8 cellular contexts compared by ENCODE assay signal in the genomic region with DNA sequence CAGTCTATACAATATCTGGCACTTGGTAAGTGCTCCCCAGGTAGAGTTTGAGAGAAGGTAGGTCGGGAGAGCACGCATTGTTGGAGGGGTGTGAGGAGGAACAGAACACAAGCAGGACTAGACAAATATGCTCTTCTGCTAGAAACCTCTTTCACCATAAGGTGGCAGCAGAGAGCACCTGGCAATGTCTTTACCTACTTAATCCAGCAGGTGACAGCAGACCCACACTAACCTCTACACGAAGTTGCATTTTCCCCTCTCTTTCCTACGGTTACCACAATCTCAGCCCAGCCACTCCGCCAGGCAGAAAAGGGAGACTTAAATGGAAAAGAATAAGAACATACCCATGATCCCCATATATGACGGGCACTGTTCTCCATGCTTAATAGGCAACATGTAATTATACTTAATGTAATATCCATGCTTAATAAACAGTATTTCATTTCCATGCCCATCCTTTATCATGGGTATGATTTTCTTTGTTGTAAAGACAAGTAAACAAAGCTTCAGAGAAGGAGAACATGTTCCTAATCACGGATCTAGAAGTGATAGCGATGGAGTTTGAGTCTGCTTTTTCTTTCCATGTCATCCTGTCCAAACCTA. TPM values are rescaled to one million over a fixed set of nuclear protein-coding genes. Genes with fewer than 3 reads are reported as not detected.
DNase-seq lines count a peak whose midpoint lies in the region; ATAC-seq and TF ChIP-seq lines count a peak whose summit lies in the region.

No MANE protein-coding gene starts in this region.

- peaks cover 2% of the 10 kb centered on the region for H3K27me3 Mint-ChIP-seq in endothelial cell (ENCODE audit: unreplicated experiment)

- no peaks in the 10 kb centered on the region for H3K4me1 Mint-ChIP-seq in endothelial cell (ENCODE audit: unreplicated experiment)

- H3K36me3 Mint-ChIP-seq in endothelial cell (ENCODE audit: low read depth, unreplicated experiment), result no peaks in the 10 kb centered on the region

- TF ChIP-seq CTCF in endothelial cell (IDR thresholded peaks at IDR 0.05; ENCODE audit: unreplicated experiment), result peak; percentile 100

- peak; percentile 77 for DNase-seq in ELR (ENCODE audit: low read depth)
- DNase-seq in HT-29 (ENCODE audit: low spot score), result peak; percentile 91
- peak; percentile 54 for DNase-seq in NOMO-1 treated with dmso at 0.1 percent for 144 hours (lab: John Stamatoyannopoulos, UW; ENCODE audit: unreplicated experiment)
- DNase-seq in activated CD8-positive, alpha-beta memory T cell treated with anti-CD3 and anti-CD28 coated beads for 48 hours (ENCODE audit: low read depth in 2 of 3, low spot score in 2 of 3), result peak; percentile 9 to 61 (median 23)
- peak; percentile 81 for DNase-seq in endothelial cell (ENCODE audit: low spot score)
- peak; percentile 81 for DNase-seq in midbrain (lab: John Stamatoyannopoulos, UW)
- DNase-seq in stimulated activated CD8-positive, alpha-beta memory T cell treated with anti-CD3 and anti-CD28 coated beads, Interleukin-4, amount 100 ng/mL, for 24 hours (ENCODE audit: low read depth), result peak; percentile 34

- H3K4me3 Mint-ChIP-seq in endothelial cell (ENCODE audit: unreplicated experiment), result no peak overlapping the region

- H3K27ac Mint-ChIP-seq in endothelial cell (ENCODE audit: unreplicated experiment), result no peak overlapping the region

- no peaks in the 10 kb centered on the region for H3K9me3 Mint-ChIP-seq in endothelial cell (ENCODE audit: unreplicated experiment)

- no peak for ATAC-seq in GM21737 (IDR thresholded peaks at IDR 0.05; ENCODE audit: unreplicated experiment)

RNA-seq across cellular contexts. Expression of a gene that starts 55.1 kb away (rescaled TPM):
- not detected in 2 replicates for total RNA-seq in HT-29 (2014; rRNA removed; shearing (Covaris generic))
- total RNA-seq in endothelial cell (ENCODE audit: unreplicated experiment), result 1.4 TPM

Comparison
In these comparisons a context has a peak if more than half of its experiments do, and no peak if none do; other contexts are left out.
1. DNase-seq: peak in every context shown above with its lines; median percentile 91 in HT-29; 81 in endothelial cell; 81 in midbrain; 77 in ELR; 54 in NOMO-1 treated with dmso at 0.1 percent for 144 hours; 34 in stimulated activated CD8-positive, alpha-beta memory T cell treated with anti-CD3 and anti-CD28 coated beads, Interleukin-4, amount 100 ng/mL, for 24 hours; 23 in activated CD8-positive, alpha-beta memory T cell treated with anti-CD3 and anti-CD28 coated beads for 48 hours.